In genomic region chr9:81563020-81563407, GRCh38 we compare ENCODE assay signal across 23 cellular contexts.
DNase-seq lines count a peak whose midpoint lies in the region; ATAC-seq and TF ChIP-seq lines count a peak whose summit lies in the region.
"Had no signal": no experiment of that assay in that cellular context is flagged by ENCODE, and none has a peak within 500 bp of the region (broad histone marks: within the 10 kb centered on the region; RNA-seq: fewer than 3 reads in every experiment).

No MANE protein-coding gene starts in this region.

- H3K9ac ChIP-seq in SK-N-SH, result no peak overlapping the region
- H3K9ac ChIP-seq in mesenchymal stem cell (ENCODE audit: low read length), result no peak overlapping the region

- H4K20me1 ChIP-seq in SK-N-SH (ENCODE audit: insufficient read depth), result no peaks in the 10 kb centered on the region

- H3K4me2 ChIP-seq in SK-N-SH (no peak overlapping the region), mesenchymal stem cell (ENCODE audit: low read length, poor library complexity, severe bottlenecking) (no peak overlapping the region)

- H2BK5ac ChIP-seq in mesenchymal stem cell (ENCODE audit: low read depth, low read length, poor library complexity, severe bottlenecking), result peak overlapping the region; percentile 49

- H2AFZ ChIP-seq in SK-N-SH (ENCODE audit: low read depth) (no peak overlapping the region), mesenchymal stem cell (ENCODE audit: low read depth, low read length) (no peak overlapping the region)

- 78% methylated on average over 4 of the region's 4 CpGs for WGBS in SK-N-SH (ENCODE audit: low lambda C conversion rate)
- 57 to 72% methylated on average over 4 of the region's 4 CpGs for WGBS in body of pancreas, 2 donors
- WGBS in mesenchymal stem cell, result 75% methylated on average over 4 of the region's 4 CpGs

- H2BK15ac ChIP-seq in mesenchymal stem cell (ENCODE audit: low read depth, poor library complexity, severe bottlenecking), result no peak overlapping the region

- H3K14ac ChIP-seq in mesenchymal stem cell (ENCODE audit: low read length in 2 of 2), result no peak overlapping the region

- TF ChIP-seq RAD21 in SK-N-SH (IDR thresholded peaks at IDR 0.05; ENCODE audit: low read length), result no peak

- H3F3A ChIP-seq in SK-N-SH (replicated peaks; ENCODE audit: insufficient read depth), result peaks cover 9% of the 10 kb centered on the region

- H3K36me3 ChIP-seq in SK-N-SH (replicated peaks in 1 of 2; ENCODE audit: control insufficient read depth in 1 of 2, insufficient read depth in 2 of 2, low read length in 1 of 2) (no peaks in the 10 kb centered on the region), body of pancreas (replicated peaks in 1 of 2; ENCODE audit: insufficient read depth in 1 of 2, low read depth in 2 of 2) (no peaks in the 10 kb centered on the region), mesenchymal stem cell (ENCODE audit: control insufficient read depth in 1 of 2, insufficient read depth in 2 of 2, low read depth in 1 of 2, low read length in 2 of 2) (no peaks in the 10 kb centered on the region)
- H3K36me3 ChIP-seq: BE2C, Peyer's patch had no signal

- peak overlapping the region in 1 of 2 experiments; percentile 35 for H3K4ac ChIP-seq in mesenchymal stem cell (ENCODE audit: low read depth in 1 of 2, low read length in 2 of 2)

- H3K27me3 ChIP-seq in SK-N-SH (ENCODE audit: insufficient read depth) (no peaks in the 10 kb centered on the region), body of pancreas (no peaks in the 10 kb centered on the region), mesenchymal stem cell (ENCODE audit: control insufficient read depth in 1 of 2, insufficient read depth in 1 of 2, low read length in 2 of 2) (peaks cover 0 to 17% of the 10 kb centered on the region in 2 experiments)
- H3K27me3 ChIP-seq: BE2C, Peyer's patch had no signal

- peak overlapping the region; percentile 98 for H2AK5ac ChIP-seq in mesenchymal stem cell (ENCODE audit: low read length, severe bottlenecking)

- TF ChIP-seq POLR2A in body of pancreas (IDR thresholded peaks at IDR 0.05), result no peak

- peak overlapping the region; percentile 55 for H4K91ac ChIP-seq in mesenchymal stem cell (ENCODE audit: low read length)

- no peak overlapping the region for H3K23ac ChIP-seq in mesenchymal stem cell (ENCODE audit: low read length in 2 of 2)

- DNase-seq in SK-N-SH (no peak), body of pancreas (no peak), mesenchymal stem cell (no peak), A172 (ENCODE audit: low spot score) (no peak), HEK293T (ENCODE audit: extremely low spot score) (no peak), GM19240 (ENCODE audit: insufficient read length, low spot score) (no peak)
- DNase-seq: BE2C; CD4-positive, CD25-positive, alpha-beta regulatory T cell; COR-L47; GDM1; GOT3; Kasumi-1; MM.1S; NCI-H1092; NCI-H146; NCI-H2029 treated with DMSO at 0.1 percent for 48 hours; NCI-H2171; NCI-H526; Peyer's patch had no signal

- H3K4me3 ChIP-seq in SK-N-SH (ENCODE audit: low read depth in 2 of 2, low read length in 1 of 2) (no peak overlapping the region), body of pancreas (no peak overlapping the region), mesenchymal stem cell (ENCODE audit: insufficient read depth in 1 of 2, low read depth in 1 of 2, low read length in 2 of 2) (no peak overlapping the region)
- H3K4me3 ChIP-seq: Peyer's patch had no signal

- TF ChIP-seq EP300 in SK-N-SH (IDR thresholded peaks at IDR 0.05; ENCODE audit: borderline replicate concordance in 1 of 2, low read depth in 1 of 2, low read length in 1 of 2), result no peak

- no peaks in the 10 kb centered on the region for H3K79me1 ChIP-seq in mesenchymal stem cell (replicated peaks; ENCODE audit: low read length, poor library complexity, severe bottlenecking)

- peak overlapping the region; percentile 9 to 11 for H3K18ac ChIP-seq in mesenchymal stem cell (ENCODE audit: low read depth in 1 of 2, low read length in 2 of 2)

- H2BK120ac ChIP-seq in mesenchymal stem cell (ENCODE audit: low read depth, low read length), result no peak overlapping the region

- H3K27ac ChIP-seq in SK-N-SH (ENCODE audit: low read depth in 2 of 2, low read length in 1 of 2) (peak overlapping the region in 1 of 2 experiments; percentile 68; a peak in 1 of 4 replicates), body of pancreas (peak overlapping the region; percentile 21 to 79 (median 54)), mesenchymal stem cell (ENCODE audit: low read length, poor library complexity, severe bottlenecking) (peak overlapping the region; percentile 76)
- H3K27ac ChIP-seq: 22Rv1, HL-60, Peyer's patch had no signal

- CTCF ChIA-PET in SK-N-SH (lab: Yijun Ruan, JAX) (no interaction called here), HEK293T (lab: Yijun Ruan, JAX) (no interaction called here)

- H3K4me1 ChIP-seq in SK-N-SH (ENCODE audit: control insufficient read depth in 1 of 2, insufficient read depth in 2 of 2, low read depth in 1 of 2, low read length in 1 of 2) (peaks cover 7 to 33% of the 10 kb centered on the region in 2 experiments), body of pancreas (peaks cover 34% of the 10 kb centered on the region), mesenchymal stem cell (ENCODE audit: control insufficient read depth, insufficient read depth, low read depth, low read length) (peaks cover 16% of the 10 kb centered on the region)
- H3K4me1 ChIP-seq: BE2C, Peyer's patch had no signal

- TF ChIP-seq CTCF in SK-N-SH (IDR thresholded peaks at IDR 0.05) (no peak), body of pancreas (IDR thresholded peaks at IDR 0.05) (no peak)

- no peaks in the 10 kb centered on the region for H3K9me2 ChIP-seq in SK-N-SH

- ATAC-seq in SK-N-SH treated with all-trans-retinoic acid at 6 μM for 48 hours, result 0 out of 3 replicates have a peak, but pooled peaks have one; percentile 3
- no peak for ATAC-seq in body of pancreas
- no peak for ATAC-seq in HG02571 (IDR thresholded peaks at IDR 0.05; ENCODE audit: unreplicated experiment)

- peak overlapping the region; percentile 37 to 61 for H2BK12ac ChIP-seq in mesenchymal stem cell (ENCODE audit: low read length in 2 of 2)

- H3K9me3 ChIP-seq in SK-N-SH (no peaks in the 10 kb centered on the region), body of pancreas (no peaks in the 10 kb centered on the region), mesenchymal stem cell (ENCODE audit: control insufficient read depth, low read length) (no peaks in the 10 kb centered on the region)
- H3K9me3 ChIP-seq: BE2C, Peyer's patch had no signal

- no peaks in the 10 kb centered on the region for H3K79me2 ChIP-seq in SK-N-SH (ENCODE audit: insufficient read depth)

- no peak overlapping the region for H4K8ac ChIP-seq in mesenchymal stem cell (ENCODE audit: low read length)

- intact Hi-C loops in body of pancreas (cut with DNase I), result no loop called here

- POLR2A ChIA-PET in SK-N-SH (lab: Yijun Ruan, JAX), result no interaction called here
- POLR2A ChIA-PET in HEK293T (lab: Yijun Ruan, JAX), result no interaction called here

TF ChIP-seq in SK-N-SH treated with all-trans-retinoic acid at 6 μM for 48 hours, 23 proteins besides CTCF, POLR2A, EP300 and RAD21 (continues in another document):
- no peak for TF ChIP-seq ZNF8 (CRISPR knock-in tag; IDR thresholded peaks at IDR 0.05)
- no peak for TF ChIP-seq SNAI2 (CRISPR knock-in tag; IDR thresholded peaks at IDR 0.05)

TF ChIP-seq in SK-N-SH, 30 proteins besides CTCF, POLR2A, EP300 and RAD21:
- no peak for TF ChIP-seq RCOR1 (IDR thresholded peaks at IDR 0.05; ENCODE audit: low read length)
- no peak for TF ChIP-seq GATA2 (CRISPR knock-in tag; IDR thresholded peaks at IDR 0.05)

TF ChIP-seq in HEK293T, 16 proteins besides CTCF, POLR2A, EP300 and RAD21:
- TF ChIP-seq PKNOX1 (IDR thresholded peaks at IDR 0.05) (no peak), BHLHE40 (IDR thresholded peaks at IDR 0.05; ENCODE audit: borderline replicate concordance) (no peak), ZNF384 (IDR thresholded peaks at IDR 0.05) (no peak), NFRKB (IDR thresholded peaks at IDR 0.05) (no peak), ELF4 (IDR thresholded peaks at IDR 0.05) (no peak), L3MBTL2 (conservative IDR thresholded peaks at IDR 0.05) (no peak), FOXA1 (IDR thresholded peaks at IDR 0.05) (no peak), TARDBP (IDR thresholded peaks at IDR 0.05) (no peak), SP1 (IDR thresholded peaks at IDR 0.05) (no peak), FOXK2 (IDR thresholded peaks at IDR 0.05) (no peak), LEF1 (IDR thresholded peaks at IDR 0.05; ENCODE audit: borderline replicate concordance) (no peak), SUZ12 (IDR thresholded peaks at IDR 0.05) (no peak), ARNT (IDR thresholded peaks at IDR 0.05) (no peak), FOXM1 (IDR thresholded peaks at IDR 0.05; ENCODE audit: borderline replicate concordance) (no peak), CTBP1 (IDR thresholded peaks at IDR 0.05; ENCODE audit: borderline replicate concordance) (no peak), HDGF (IDR thresholded peaks at IDR 0.05; ENCODE audit: borderline replicate concordance) (no peak)
